27 cellular contexts compared by ENCODE assay signal in the genomic region with DNA sequence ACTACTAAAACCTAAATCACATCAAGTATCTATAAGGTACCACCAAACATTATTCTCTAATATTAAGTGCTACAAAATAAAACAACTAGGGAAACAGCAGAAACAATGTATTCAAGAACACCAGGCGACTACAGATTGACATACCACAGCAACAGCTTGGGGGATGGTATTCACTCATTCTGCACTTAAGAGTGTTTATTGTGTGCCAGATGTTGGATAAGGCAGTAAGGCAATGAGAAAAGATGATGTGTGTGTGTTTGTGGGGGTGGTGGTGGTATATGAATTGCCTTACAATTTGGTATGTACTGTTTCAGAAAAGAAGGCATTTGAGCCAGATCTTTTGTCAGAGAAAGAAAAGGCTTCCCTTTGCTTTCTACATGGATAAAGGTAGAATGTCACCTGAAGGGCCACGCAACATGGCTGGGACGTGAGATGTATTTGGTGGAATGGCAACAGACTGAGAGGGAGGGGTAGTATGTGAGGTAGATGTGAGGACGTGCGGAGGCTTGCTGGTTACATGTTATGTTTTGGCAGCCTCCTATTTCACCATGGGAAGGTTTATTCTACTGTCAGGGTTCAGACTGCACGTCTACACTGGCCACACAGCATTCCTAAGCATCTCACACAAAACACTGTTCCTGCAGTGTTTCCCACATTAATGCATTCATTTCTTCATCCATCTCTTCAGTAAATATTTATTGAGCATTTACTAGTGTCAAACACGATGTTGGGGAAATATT.
DNase-seq lines count a peak whose midpoint lies in the region; ATAC-seq, FAIRE-seq and TF ChIP-seq lines count a peak whose summit lies in the region.
"Had no signal": no experiment of that assay in that cellular context is flagged by ENCODE, and none has a peak within 500 bp of the region (broad histone marks: within the 10 kb centered on the region; RNA-seq: fewer than 3 reads in every experiment).

No MANE protein-coding gene starts in this region.

- H3K4me1 ChIP-seq in SJSA1 (replicated peaks): peaks cover 24% of the 10 kb centered on the region
- no peaks in the 10 kb centered on the region for H3K4me1 ChIP-seq in fibroblast of lung (ENCODE audit: control insufficient read depth, extremely low read depth, insufficient read depth, low read length)
- H3K4me1 ChIP-seq: testis had no signal

- ATAC-seq in HG02981 (IDR thresholded peaks at IDR 0.05; ENCODE audit: unreplicated experiment): no peak
- no peak for ATAC-seq in HG03039 (IDR thresholded peaks at IDR 0.05; ENCODE audit: unreplicated experiment)
- ATAC-seq: effector memory CD8-positive, alpha-beta T cell; gastrocnemius medialis; HCT116; stimulated activated naive CD8-positive, alpha-beta T cell treated with anti-CD3 and anti-CD28 coated beads, Interleukin-15, Interleukin-2, amounts not matched to agents 100 U/mL and 50 U/mL, for 24 hours had no signal

- no peaks in the 10 kb centered on the region for H3K27me3 ChIP-seq in SJSA1 (replicated peaks)
- no peaks in the 10 kb centered on the region for H3K27me3 ChIP-seq in fibroblast of lung (ENCODE audit: control insufficient read depth, insufficient read depth, low read length)
- H3K27me3 ChIP-seq in MG63: no peaks in the 10 kb centered on the region
- H3K27me3 ChIP-seq: esophagus muscularis mucosa, gastrocnemius medialis, hepatocyte, neutrophil, testis had no signal

- no peaks in the 10 kb centered on the region for H3K79me2 ChIP-seq in fibroblast of lung (ENCODE audit: control insufficient read depth, insufficient read depth, low read length)
- H3K79me2 ChIP-seq: hepatocyte had no signal

- no peaks in the 10 kb centered on the region for H4K20me1 ChIP-seq in fibroblast of lung (ENCODE audit: control insufficient read depth, extremely low read depth, insufficient read depth, low read length)

- DNase-seq in NCI-H82 (lab: John Stamatoyannopoulos, UW): peak; percentile 35
- DNase-seq in NCI-H82 treated with DMSO at 0.1 percent for 48 hours (lab: John Stamatoyannopoulos, UW; ENCODE audit: unreplicated experiment): no peak
- peak in 1 of 2 experiments; percentile 24 for DNase-seq in SJSA1 (ENCODE audit: low read depth in 1 of 2, low spot score in 2 of 2)
- DNase-seq in fibroblast of lung (ENCODE audit: low read depth in 2 of 2): peak; percentile 18 to 23
- no peak for DNase-seq in RCC 7860 (ENCODE audit: low spot score)
- DNase-seq in MG63: no peak
- DNase-seq: activated CD4-positive, alpha-beta T cell treated with anti-CD3 and anti-CD28 coated beads, Interleukin-2, amount 50 U/mL, for 1 hour; activated naive CD4-positive, alpha-beta T cell treated with Interleukin-2 at 50 U/mL for 16 hours; amniotic stem cell; cortex of kidney; DMS79 treated with DMSO at 0.1 percent for 48 hours; effector memory CD8-positive, alpha-beta T cell; gastrocnemius medialis; Kasumi-1; NCI-H1694; PC-9; Right ventricle myocardium superior; stimulated activated naive CD8-positive, alpha-beta T cell treated with anti-CD3 and anti-CD28 coated beads, Interleukin-15, Interleukin-2, amounts not matched to agents 100 U/mL and 50 U/mL, for 24 hours; T1000; testis; WERI-Rb-1 had no signal

- no peak overlapping the region for H3K4me2 ChIP-seq in fibroblast of lung (ENCODE audit: extremely low read depth, insufficient read depth, low read length)
- H3K4me2 ChIP-seq: hepatocyte, PC-9 had no signal

- no peak overlapping the region for H3K4me3 ChIP-seq in SJSA1
- H3K4me3 ChIP-seq in fibroblast of lung (replicated peaks in 1 of 4; ENCODE audit: control extremely low read depth in 1 of 4, insufficient read depth in 1 of 4, low read depth in 3 of 4, low read length in 4 of 4): no peak overlapping the region
- H3K4me3 ChIP-seq in MG63: no peak overlapping the region
- H3K4me3 ChIP-seq: esophagus muscularis mucosa, gastrocnemius medialis, hepatocyte, PC-9, testis had no signal

- FAIRE-seq in RCC 7860 (lab: Jason Lieb, UNC): no peak

- no peak overlapping the region for H2AFZ ChIP-seq in fibroblast of lung (ENCODE audit: low read length)
- H2AFZ ChIP-seq: hepatocyte, PC-9 had no signal

- H3K9ac ChIP-seq in fibroblast of lung (ENCODE audit: insufficient read depth, low read length): no peak overlapping the region

- H3K36me3 ChIP-seq in SJSA1: no peaks in the 10 kb centered on the region
- no peaks in the 10 kb centered on the region for H3K36me3 ChIP-seq in fibroblast of lung (ENCODE audit: control insufficient read depth, insufficient read depth, low read length)
- H3K36me3 ChIP-seq in MG63: no peaks in the 10 kb centered on the region
- H3K36me3 ChIP-seq: esophagus muscularis mucosa, gastrocnemius medialis, neutrophil, WERI-Rb-1 had no signal

- H3K9me3 ChIP-seq in SJSA1 (replicated peaks) (no peaks in the 10 kb centered on the region), fibroblast of lung (ENCODE audit: control insufficient read depth, insufficient read depth, low read depth, low read length) (no peaks in the 10 kb centered on the region), MG63 (no peaks in the 10 kb centered on the region)
- H3K9me3 ChIP-seq: esophagus muscularis mucosa, gastrocnemius medialis, neutrophil, testis had no signal

- no peak for TF ChIP-seq CTCF in fibroblast of lung (conservative IDR thresholded peaks at IDR 0.05 in 1 of 2, IDR thresholded peaks at IDR 0.05 in 1 of 2; ENCODE audit: low read depth in 1 of 2, low read length in 2 of 2)

- peak overlapping the region; percentile 16; the same call in 1 of the 2 replicates for H3K27ac ChIP-seq in SJSA1
- H3K27ac ChIP-seq in fibroblast of lung (ENCODE audit: insufficient read depth, low read length): no peak overlapping the region
- H3K27ac ChIP-seq: esophagus muscularis mucosa, gastrocnemius medialis, hepatocyte, neutrophil, PC-9, testis, WERI-Rb-1 had no signal

Comparison
In these comparisons a context has a peak if more than half of its experiments do, and no peak if none do; other contexts are left out.
1. DNase-seq: peak in NCI-H82 (single experiment) and fibroblast of lung (2 of 2); none in NCI-H82 treated with DMSO at 0.1 percent for 48 hours (single experiment), RCC 7860 (single experiment) and MG63 (single experiment).